9 cellular contexts compared by ENCODE assay signal in genomic region chr1:23122023-23122738, GRCh38. TPM values are rescaled to one million over a fixed set of nuclear protein-coding genes. Genes with fewer than 3 reads are reported as not detected.
DNase-seq lines count a peak whose midpoint lies in the region.
"Had no signal": no experiment of that assay in that cellular context is flagged by ENCODE, and none has a peak within 500 bp of the region (broad histone marks: within the 10 kb centered on the region; RNA-seq: fewer than 3 reads in every experiment).

No MANE protein-coding gene starts in this region.

- H3K27ac ChIP-seq in mesenchymal stem cell (ENCODE audit: low read length, poor library complexity, severe bottlenecking) (no peak overlapping the region), urinary bladder (ENCODE audit: low read depth) (peak overlapping the region; percentile 27)

- H3K27me3 ChIP-seq in mesenchymal stem cell (ENCODE audit: control insufficient read depth in 1 of 2, insufficient read depth in 1 of 2, low read length in 2 of 2), result no peaks in the 10 kb centered on the region

- H4K91ac ChIP-seq in mesenchymal stem cell (ENCODE audit: low read length), result no peak overlapping the region

- no peak overlapping the region for H2BK5ac ChIP-seq in mesenchymal stem cell (ENCODE audit: low read depth, low read length, poor library complexity, severe bottlenecking)

- H3K23ac ChIP-seq in mesenchymal stem cell (ENCODE audit: low read length in 2 of 2), result peak overlapping the region in 1 of 2 experiments; percentile 23

- peak overlapping the region in 1 of 2 experiments; percentile 71 for H2BK12ac ChIP-seq in mesenchymal stem cell (ENCODE audit: low read length in 2 of 2)

- H3K79me1 ChIP-seq in mesenchymal stem cell (replicated peaks; ENCODE audit: low read length, poor library complexity, severe bottlenecking), result peaks cover 2% of the 10 kb centered on the region

- H4K8ac ChIP-seq in mesenchymal stem cell (ENCODE audit: low read length), result no peak overlapping the region

- peaks cover 11% of the 10 kb centered on the region for H3K4me1 ChIP-seq in mesenchymal stem cell (ENCODE audit: control insufficient read depth, insufficient read depth, low read depth, low read length)
- no peaks in the 10 kb centered on the region for H3K4me1 ChIP-seq in urinary bladder (ENCODE audit: insufficient read depth)

- H2AFZ ChIP-seq in mesenchymal stem cell (ENCODE audit: low read depth, low read length), result no peak overlapping the region

- H3K9ac ChIP-seq in mesenchymal stem cell (ENCODE audit: low read length), result no peak overlapping the region

- H3K4me2 ChIP-seq in mesenchymal stem cell (ENCODE audit: low read length, poor library complexity, severe bottlenecking), result no peak overlapping the region

- no peaks in the 10 kb centered on the region for H3K27me3 Mint-ChIP-seq in activated CD4-positive, alpha-beta memory T cell treated with anti-CD3 and anti-CD28 coated beads for 36 hours
- no peaks in the 10 kb centered on the region for H3K27me3 Mint-ChIP-seq in activated CD4-positive, alpha-beta memory T cell treated with anti-CD3 and anti-CD28 coated beads, Interleukin-2, amount 10 ng/mL, durations not matched to agents 7 days and 5 days

- POLR2A ChIA-PET in activated CD4-positive, alpha-beta memory T cell treated with anti-CD3 and anti-CD28 coated beads for 36 hours (lab: Charles Lee), result interaction anchor here (1.1 kb wide), 1 partner anchor 19 kb away, joined by 3 read pairs; no protein-coding TSS in a partner anchor
- POLR2A ChIA-PET in activated CD4-positive, alpha-beta memory T cell treated with anti-CD3 and anti-CD28 coated beads, Interleukin-2, amount 10 ng/mL, durations not matched to agents 7 days and 5 days (lab: Charles Lee), result no interaction called here

- H3K9me3 Mint-ChIP-seq in activated CD4-positive, alpha-beta memory T cell treated with anti-CD3 and anti-CD28 coated beads for 36 hours, result no peaks in the 10 kb centered on the region
- no peaks in the 10 kb centered on the region for H3K9me3 Mint-ChIP-seq in activated CD4-positive, alpha-beta memory T cell treated with anti-CD3 and anti-CD28 coated beads, Interleukin-2, amount 10 ng/mL, durations not matched to agents 7 days and 5 days

- H3K27ac Mint-ChIP-seq in activated CD4-positive, alpha-beta memory T cell treated with anti-CD3 and anti-CD28 coated beads for 36 hours, result peak overlapping the region; percentile 18
- no peak overlapping the region for H3K27ac Mint-ChIP-seq in activated CD4-positive, alpha-beta memory T cell treated with anti-CD3 and anti-CD28 coated beads, Interleukin-2, amount 10 ng/mL, durations not matched to agents 7 days and 5 days

- no peaks in the 10 kb centered on the region for H3K36me3 Mint-ChIP-seq in activated CD4-positive, alpha-beta memory T cell treated with anti-CD3 and anti-CD28 coated beads for 36 hours
- no peaks in the 10 kb centered on the region for H3K36me3 Mint-ChIP-seq in activated CD4-positive, alpha-beta memory T cell treated with anti-CD3 and anti-CD28 coated beads, Interleukin-2, amount 10 ng/mL, durations not matched to agents 7 days and 5 days (ENCODE audit: low read depth)

- CTCF ChIA-PET in activated CD4-positive, alpha-beta memory T cell treated with anti-CD3 and anti-CD28 coated beads for 36 hours (lab: Charles Lee), result interaction anchor here (1.2 to 5.4 kb wide), 4 partner anchors 21 to 63 kb away, joined by 3 to 34 read pairs (median 4); no protein-coding TSS in a partner anchor
- CTCF ChIA-PET in activated CD4-positive, alpha-beta memory T cell treated with anti-CD3 and anti-CD28 coated beads, Interleukin-2, amount 10 ng/mL, durations not matched to agents 7 days and 5 days (lab: Charles Lee), result interaction anchor here (2.0 kb wide), 1 partner anchor 62 kb away, joined by 8 read pairs; no protein-coding TSS in a partner anchor

- no peak overlapping the region for H2AK5ac ChIP-seq in mesenchymal stem cell (ENCODE audit: low read length, severe bottlenecking)

- H3K36me3 ChIP-seq in mesenchymal stem cell (ENCODE audit: control insufficient read depth in 1 of 2, insufficient read depth in 2 of 2, low read depth in 1 of 2, low read length in 2 of 2) (peaks cover 0 to 3% of the 10 kb centered on the region in 2 experiments), urinary bladder (ENCODE audit: insufficient read depth) (no peaks in the 10 kb centered on the region)

- DNase-seq in activated CD4-positive, alpha-beta memory T cell treated with anti-CD3 and anti-CD28 coated beads for 36 hours, result no peak
- DNase-seq in activated CD4-positive, alpha-beta memory T cell treated with anti-CD3 and anti-CD28 coated beads, Interleukin-2, amount 10 ng/mL, durations not matched to agents 7 days and 5 days, result no peak
- DNase-seq in dermis blood vessel endothelial cell (peak; percentile 58), mesenchymal stem cell (peak; percentile 71), T1000 (lab: John Stamatoyannopoulos, UW) (no peak), HPDE6-E6E7 (ENCODE audit: extremely low spot score) (no peak)
- DNase-seq in stimulated activated CD8-positive, alpha-beta memory T cell treated with anti-CD3 and anti-CD28 coated beads, Interleukin-4, amount 100 ng/mL, for 48 hours, result no peak
- DNase-seq: activated naive CD4-positive, alpha-beta T cell treated with anti-CD3 and anti-CD28 coated beads, Interleukin-2, amount 50 U/mL, for 16 hours had no signal

- H3K4me1 Mint-ChIP-seq in activated CD4-positive, alpha-beta memory T cell treated with anti-CD3 and anti-CD28 coated beads for 36 hours (ENCODE audit: low read depth), result peaks cover 67% of the 10 kb centered on the region
- peaks cover 54% of the 10 kb centered on the region for H3K4me1 Mint-ChIP-seq in activated CD4-positive, alpha-beta memory T cell treated with anti-CD3 and anti-CD28 coated beads, Interleukin-2, amount 10 ng/mL, durations not matched to agents 7 days and 5 days

- H3K9me3 ChIP-seq in mesenchymal stem cell (ENCODE audit: control insufficient read depth, low read length), result no peaks in the 10 kb centered on the region

- intact Hi-C loops in activated CD4-positive, alpha-beta memory T cell treated with anti-CD3 and anti-CD28 coated beads for 36 hours (cut with micrococcal nuclease), result no loop called here

- H3K4me3 ChIP-seq in mesenchymal stem cell (ENCODE audit: insufficient read depth in 1 of 2, low read depth in 1 of 2, low read length in 2 of 2) (peak overlapping the region in 1 of 2 experiments; percentile 22), urinary bladder (ENCODE audit: low read depth, low read length) (no peak overlapping the region)

- H2BK120ac ChIP-seq in mesenchymal stem cell (ENCODE audit: low read depth, low read length), result no peak overlapping the region

- H3K14ac ChIP-seq in mesenchymal stem cell (ENCODE audit: low read length in 2 of 2), result no peak overlapping the region

- WGBS in mesenchymal stem cell, result 57% methylated on average over 4 of the region's 4 CpGs
- WGBS in urinary bladder, result 5% methylated on average over 4 of the region's 4 CpGs

- H3K4me3 Mint-ChIP-seq in activated CD4-positive, alpha-beta memory T cell treated with anti-CD3 and anti-CD28 coated beads for 36 hours, result no peak overlapping the region
- no peak overlapping the region for H3K4me3 Mint-ChIP-seq in activated CD4-positive, alpha-beta memory T cell treated with anti-CD3 and anti-CD28 coated beads, Interleukin-2, amount 10 ng/mL, durations not matched to agents 7 days and 5 days

- no peak overlapping the region for H3K18ac ChIP-seq in mesenchymal stem cell (ENCODE audit: low read depth in 1 of 2, low read length in 2 of 2)

- no peak overlapping the region for H3K4ac ChIP-seq in mesenchymal stem cell (ENCODE audit: low read depth in 1 of 2, low read length in 2 of 2)

- no peak overlapping the region for H2BK15ac ChIP-seq in mesenchymal stem cell (ENCODE audit: low read depth, poor library complexity, severe bottlenecking)

RNA-seq across cellular contexts. Expression of gene LUZP1, which starts 46.5 kb away (rescaled TPM):
- total RNA-seq in activated CD4-positive, alpha-beta memory T cell treated with anti-CD3 and anti-CD28 coated beads for 36 hours, result 10 to 100 TPM; 19.0 to 21.2 TPM
- total RNA-seq in activated CD4-positive, alpha-beta memory T cell treated with anti-CD3 and anti-CD28 coated beads, Interleukin-2, amount 10 ng/mL, durations not matched to agents 7 days and 5 days, result 10 to 100 TPM; 19.4 to 21.8 TPM
- total RNA-seq in dermis blood vessel endothelial cell (51.9 and 66.4 TPM in 2 replicates), urinary bladder (25.0 TPM)
- 39.1 TPM for polyA plus RNA-seq in mesenchymal stem cell (2013, experiment 1 of 2)
- polyA plus RNA-seq in mesenchymal stem cell (2013, experiment 2 of 2), result 38.8 TPM
- polyA plus RNA-seq in urinary bladder, result 13.5 TPM

Comparison
In these comparisons a context has a peak if more than half of its experiments do, and no peak if none do; other contexts are left out.
1. DNase-seq: peak in dermis blood vessel endothelial cell (single experiment) and mesenchymal stem cell (single experiment); none in activated CD4-positive, alpha-beta memory T cell treated with anti-CD3 and anti-CD28 coated beads for 36 hours (single experiment), activated CD4-positive, alpha-beta memory T cell treated with anti-CD3 and anti-CD28 coated beads, Interleukin-2, amount 10 ng/mL, durations not matched to agents 7 days and 5 days (single experiment), T1000 (single experiment), HPDE6-E6E7 (single experiment) and stimulated activated CD8-positive, alpha-beta memory T cell treated with anti-CD3 and anti-CD28 coated beads, Interleukin-4, amount 100 ng/mL, for 48 hours (single experiment).